In genomic region chr3:21328982-21329381, GRCh38 we compare ENCODE assay signal across 28 cellular contexts.
DNase-seq lines count a peak whose midpoint lies in the region; ATAC-seq and FAIRE-seq lines count a peak whose summit lies in the region.
"Had no signal": no experiment of that assay in that cellular context is flagged by ENCODE, and none has a peak within 500 bp of the region (broad histone marks: within the 10 kb centered on the region; RNA-seq: fewer than 3 reads in every experiment).

No MANE protein-coding gene starts in this region.

- intact Hi-C loops in activated CD4-positive, alpha-beta T cell treated with anti-CD3 and anti-CD28 coated beads for 36 hours (cut with DNase I, micrococcal nuclease) = no loop called here

- H3K9me3 Mint-ChIP-seq in activated CD4-positive, alpha-beta T cell treated with anti-CD3 and anti-CD28 coated beads for 36 hours (ENCODE audit: low read depth) = peaks cover 2% of the 10 kb centered on the region
- no peaks in the 10 kb centered on the region for H3K9me3 Mint-ChIP-seq in activated CD4-positive, alpha-beta T cell treated with anti-CD3 and anti-CD28 coated beads, Interleukin-2, amount 10 ng/mL, durations not matched to agents 7 days and 5 days
- no peaks in the 10 kb centered on the region for H3K9me3 Mint-ChIP-seq in activated T-cell treated with anti-CD3 and anti-CD28 coated beads, Interleukin-2, amount 50 U/mL, for 24 hours

- no peak overlapping the region for H3K27ac Mint-ChIP-seq in activated CD4-positive, alpha-beta T cell treated with anti-CD3 and anti-CD28 coated beads for 36 hours
- no peak overlapping the region for H3K27ac Mint-ChIP-seq in activated CD4-positive, alpha-beta T cell treated with anti-CD3 and anti-CD28 coated beads, Interleukin-2, amount 10 ng/mL, durations not matched to agents 7 days and 5 days
- no peak overlapping the region for H3K27ac Mint-ChIP-seq in activated T-cell treated with anti-CD3 and anti-CD28 coated beads, Interleukin-2, amount 50 U/mL, for 24 hours
- H3K27ac Mint-ChIP-seq: CD4-positive, alpha-beta T cell had no signal

- H3K4me3 Mint-ChIP-seq in activated CD4-positive, alpha-beta T cell treated with anti-CD3 and anti-CD28 coated beads for 36 hours = no peak overlapping the region
- no peak overlapping the region for H3K4me3 Mint-ChIP-seq in activated CD4-positive, alpha-beta T cell treated with anti-CD3 and anti-CD28 coated beads, Interleukin-2, amount 10 ng/mL, durations not matched to agents 7 days and 5 days
- H3K4me3 Mint-ChIP-seq in activated T-cell treated with anti-CD3 and anti-CD28 coated beads, Interleukin-2, amount 50 U/mL, for 24 hours = no peak overlapping the region
- H3K4me3 Mint-ChIP-seq: CD4-positive, alpha-beta T cell had no signal

- no peak for ATAC-seq in activated CD4-positive, alpha-beta T cell treated with anti-CD3 and anti-CD28 coated beads for 36 hours

- peak; percentile 4 for DNase-seq in activated CD4-positive, alpha-beta T cell treated with anti-CD3 and anti-CD28 coated beads for 36 hours
- DNase-seq in activated CD4-positive, alpha-beta T cell treated with anti-CD3 and anti-CD28 coated beads, Interleukin-2, amount 10 ng/mL, durations not matched to agents 7 days and 5 days = no peak
- DNase-seq in NCI-H2171 treated with DMSO at 0.1 percent for 48 hours (lab: John Stamatoyannopoulos, UW) (peak; percentile 68), cerebellar cortex (ENCODE audit: low spot score) (peak; percentile 89), RCC 7860 (ENCODE audit: low spot score) (no peak), SJCRH30 (no peak), foreskin melanocyte (no peak)
- DNase-seq in activated T-cell treated with anti-CD3 and anti-CD28 coated beads, Interleukin-2, amount 50 U/mL, for 24 hours = no peak
- DNase-seq: AML-193; CD4-positive, alpha-beta T cell; COR-L47; DMS79; EL; GF-D8; H7; NCI-H1092; NCI-H1417 treated with DMSO at 0.1 percent for 48 hours; NCI-H1930; NCI-H2107; NCI-H2227 treated with DMSO at 0.1 percent for 48 hours; NCI-H510A treated with DMSO at 0.1 percent for 48 hours; NCI-H748 treated with DMSO at 0.1 percent for 48 hours; PC-9; Right ventricle myocardium superior; RPMI8226 had no signal

- no peaks in the 10 kb centered on the region for H3K9me3 ChIP-seq in SJCRH30 (replicated peaks)

- no peaks in the 10 kb centered on the region for H3K27me3 Mint-ChIP-seq in activated CD4-positive, alpha-beta T cell treated with anti-CD3 and anti-CD28 coated beads for 36 hours
- no peaks in the 10 kb centered on the region for H3K27me3 Mint-ChIP-seq in activated CD4-positive, alpha-beta T cell treated with anti-CD3 and anti-CD28 coated beads, Interleukin-2, amount 10 ng/mL, durations not matched to agents 7 days and 5 days
- H3K27me3 Mint-ChIP-seq in activated T-cell treated with anti-CD3 and anti-CD28 coated beads, Interleukin-2, amount 50 U/mL, for 24 hours = no peaks in the 10 kb centered on the region
- H3K27me3 Mint-ChIP-seq: CD4-positive, alpha-beta T cell had no signal

- H3K4me1 Mint-ChIP-seq in activated CD4-positive, alpha-beta T cell treated with anti-CD3 and anti-CD28 coated beads for 36 hours = no peaks in the 10 kb centered on the region
- H3K4me1 Mint-ChIP-seq in activated CD4-positive, alpha-beta T cell treated with anti-CD3 and anti-CD28 coated beads, Interleukin-2, amount 10 ng/mL, durations not matched to agents 7 days and 5 days = peaks cover 2% of the 10 kb centered on the region
- H3K4me1 Mint-ChIP-seq in activated T-cell treated with anti-CD3 and anti-CD28 coated beads, Interleukin-2, amount 50 U/mL, for 24 hours (ENCODE audit: low read depth) = peaks cover 2% of the 10 kb centered on the region

- no peak for FAIRE-seq in RCC 7860 (lab: Jason Lieb, UNC)
- FAIRE-seq: GM12892, GM19239 had no signal

- CTCF ChIA-PET in activated CD4-positive, alpha-beta T cell treated with anti-CD3 and anti-CD28 coated beads for 36 hours (lab: Charles Lee) = no interaction called here
- CTCF ChIA-PET in activated CD4-positive, alpha-beta T cell treated with anti-CD3 and anti-CD28 coated beads, Interleukin-2, amount 10 ng/mL, durations not matched to agents 7 days and 5 days (lab: Charles Lee) = no interaction called here

- H3K4me1 ChIP-seq in SJCRH30 = no peaks in the 10 kb centered on the region

- H3K27me3 ChIP-seq in SJCRH30 = no peaks in the 10 kb centered on the region; the same call in 1 of the 2 replicates
- H3K27me3 ChIP-seq: BLaER1 treated with 17β-estradiol and CSF1 and Interleukin-3, amounts not matched to agents 10 nM and 100 nM had no signal

- no peaks in the 10 kb centered on the region for H3K36me3 Mint-ChIP-seq in activated CD4-positive, alpha-beta T cell treated with anti-CD3 and anti-CD28 coated beads for 36 hours (ENCODE audit: low read depth)
- no peaks in the 10 kb centered on the region for H3K36me3 Mint-ChIP-seq in activated CD4-positive, alpha-beta T cell treated with anti-CD3 and anti-CD28 coated beads, Interleukin-2, amount 10 ng/mL, durations not matched to agents 7 days and 5 days (ENCODE audit: low read depth)
- no peaks in the 10 kb centered on the region for H3K36me3 Mint-ChIP-seq in activated T-cell treated with anti-CD3 and anti-CD28 coated beads, Interleukin-2, amount 50 U/mL, for 24 hours (ENCODE audit: low read depth)

- no peaks in the 10 kb centered on the region for H3K36me3 ChIP-seq in SJCRH30
- H3K36me3 ChIP-seq: BLaER1 treated with 17β-estradiol and CSF1 and Interleukin-3, amounts not matched to agents 10 nM and 100 nM had no signal

- no peak overlapping the region for H3K27ac ChIP-seq in SJCRH30
- H3K27ac ChIP-seq: BLaER1 treated with 17β-estradiol and CSF1 and Interleukin-3, amounts not matched to agents 10 nM and 100 nM; PC-9 had no signal

- H3K4me3 ChIP-seq in SJCRH30 = no peak overlapping the region
- H3K4me3 ChIP-seq: BLaER1 treated with 17β-estradiol and CSF1 and Interleukin-3, amounts not matched to agents 10 nM and 100 nM; PC-9 had no signal

- POLR2A ChIA-PET in activated CD4-positive, alpha-beta T cell treated with anti-CD3 and anti-CD28 coated beads for 36 hours (lab: Charles Lee) = no interaction called here
- POLR2A ChIA-PET in activated CD4-positive, alpha-beta T cell treated with anti-CD3 and anti-CD28 coated beads, Interleukin-2, amount 10 ng/mL, durations not matched to agents 7 days and 5 days (lab: Charles Lee) = no interaction called here

Comparison
In these comparisons a context has a peak if more than half of its experiments do, and no peak if none do; other contexts are left out.
1. DNase-seq: peak in activated CD4-positive, alpha-beta T cell treated with anti-CD3 and anti-CD28 coated beads for 36 hours (single experiment), NCI-H2171 treated with DMSO at 0.1 percent for 48 hours (single experiment) and cerebellar cortex (single experiment); none in activated CD4-positive, alpha-beta T cell treated with anti-CD3 and anti-CD28 coated beads, Interleukin-2, amount 10 ng/mL, durations not matched to agents 7 days and 5 days (single experiment), RCC 7860 (single experiment), SJCRH30 (0 of 2), activated T-cell treated with anti-CD3 and anti-CD28 coated beads, Interleukin-2, amount 50 U/mL, for 24 hours (single experiment) and foreskin melanocyte (single experiment).